In genomic region chr4:145097821-145098674, GRCh38 we compare ENCODE assay signal across 1 cellular context.
A peak's percentile ranks its signal among the peaks of the same experiment; 100 is the strongest.
TF ChIP-seq lines count a peak whose summit lies in the region.

Gene ABCE1, plus strand, starts transcription at chr4:145098311. Its CDS starts 6,102 bp downstream, at chr4:145104413.
Gene ANAPC10, minus strand, starts transcription at chr4:145098196. Its CDS starts 2,097 bp downstream, at chr4:145096099.

TF ChIP-seq in HEK293, 187 proteins besides CTCF, POLR2A, EP300 and RAD21 (continued from another document and continues in another):
- TF ChIP-seq PATZ1 (tag by site-specific recombination; IDR thresholded peaks at IDR 0.05): no peak
- TF ChIP-seq ZFP37 (tag by site-specific recombination; IDR thresholded peaks at IDR 0.05): 0 out of 2 replicates have a peak, but pooled peaks have one; percentile 71
- TF ChIP-seq IKZF3 (tag by site-specific recombination; IDR thresholded peaks at IDR 0.05): no peak
- no peak for TF ChIP-seq ZBTB44 (tag by site-specific recombination; IDR thresholded peaks at IDR 0.05)
- TF ChIP-seq ZNF544 (tag by site-specific recombination; IDR thresholded peaks at IDR 0.05): no peak
- TF ChIP-seq ZNF362 (tag by site-specific recombination; IDR thresholded peaks at IDR 0.05): no peak
- TF ChIP-seq ZNF2 (tag by site-specific recombination; IDR thresholded peaks at IDR 0.05): peak; percentile 38
- 0 out of 2 replicates have a peak, but pooled peaks have one; percentile 21 for TF ChIP-seq ZNF394 (tag by site-specific recombination; IDR thresholded peaks at IDR 0.05; ENCODE audit: borderline replicate concordance)
- no peak for TF ChIP-seq ZNF280D (tag by site-specific recombination; IDR thresholded peaks at IDR 0.05)
- no peak for TF ChIP-seq ZNF660 (tag by site-specific recombination; IDR thresholded peaks at IDR 0.05)
- TF ChIP-seq ZNF518A (tag by site-specific recombination; conservative IDR thresholded peaks at IDR 0.05; ENCODE audit: low read depth): 0 out of 2 replicates have a peak, but pooled peaks have one; percentile 20
- TF ChIP-seq ZNF223 (tag by site-specific recombination; IDR thresholded peaks at IDR 0.05): no peak
- TF ChIP-seq SETDB1 (IDR thresholded peaks at IDR 0.05; ENCODE audit: insufficient read length, low read length): no peak
- 0 out of 2 replicates have a peak, but pooled peaks have one; percentile 30 for TF ChIP-seq ZNF843 (tag by site-specific recombination; IDR thresholded peaks at IDR 0.05)
- no peak for TF ChIP-seq OVOL3 (tag by site-specific recombination; IDR thresholded peaks at IDR 0.05)
- peak; percentile 45; the same call in 1 of the 2 replicates for TF ChIP-seq ZNF324 (tag by site-specific recombination; IDR thresholded peaks at IDR 0.05)
- no peak for TF ChIP-seq ZNF354C (tag by site-specific recombination; IDR thresholded peaks at IDR 0.05; ENCODE audit: borderline replicate concordance, low read depth)
- no peak for TF ChIP-seq ZNF777 (tag by site-specific recombination; IDR thresholded peaks at IDR 0.05; ENCODE audit: borderline replicate concordance)
- no peak for TF ChIP-seq AEBP2 (tag by site-specific recombination; IDR thresholded peaks at IDR 0.05; ENCODE audit: borderline replicate concordance)
- no peak for TF ChIP-seq ZNF768 (tag by site-specific recombination; IDR thresholded peaks at IDR 0.05)
- no peak for TF ChIP-seq ZNF664 (tag by site-specific recombination; IDR thresholded peaks at IDR 0.05)
- no peak for TF ChIP-seq ZNF121 (tag by site-specific recombination; IDR thresholded peaks at IDR 0.05)
- TF ChIP-seq ZNF148 (tag by site-specific recombination; IDR thresholded peaks at IDR 0.05; ENCODE audit: borderline replicate concordance): no peak
- no peak for TF ChIP-seq ZNF23 (tag by site-specific recombination; IDR thresholded peaks at IDR 0.05; ENCODE audit: borderline replicate concordance)
- TF ChIP-seq EGR2 (tag by site-specific recombination; IDR thresholded peaks at IDR 0.05; ENCODE audit: low read depth): peak; percentile 20; the same call in 1 of the 2 replicates
- peak; percentile 25; the same call in 1 of the 2 replicates for TF ChIP-seq ZIC2 (tag by site-specific recombination; IDR thresholded peaks at IDR 0.05)
- no peak for TF ChIP-seq BCL11A (tag by site-specific recombination; IDR thresholded peaks at IDR 0.05; ENCODE audit: low read depth)
- peak; percentile 92 for TF ChIP-seq ZBTB21 (tag by site-specific recombination; IDR thresholded peaks at IDR 0.05)
- no peak for TF ChIP-seq SCRT1 (tag by site-specific recombination; IDR thresholded peaks at IDR 0.05; ENCODE audit: borderline replicate concordance)
- no peak for TF ChIP-seq ZNF521 (tag by site-specific recombination; IDR thresholded peaks at IDR 0.05)
- TF ChIP-seq MZF1 (tag by site-specific recombination; IDR thresholded peaks at IDR 0.05; ENCODE audit: borderline replicate concordance): no peak
- TF ChIP-seq ZEB2 (tag by site-specific recombination; IDR thresholded peaks at IDR 0.05): peak; percentile 64; the same call in 1 of the 2 replicates
- TF ChIP-seq PRDM4 (tag by site-specific recombination; IDR thresholded peaks at IDR 0.05): no peak
- no peak for TF ChIP-seq ZNF561 (tag by site-specific recombination; IDR thresholded peaks at IDR 0.05; ENCODE audit: borderline replicate concordance)
- no peak for TF ChIP-seq ZNF16 (tag by site-specific recombination; IDR thresholded peaks at IDR 0.05; ENCODE audit: low read depth)
- no peak for TF ChIP-seq ZSCAN5A (tag by site-specific recombination; IDR thresholded peaks at IDR 0.05)
- TF ChIP-seq ZNF791 (tag by site-specific recombination; IDR thresholded peaks at IDR 0.05): no peak
- no peak for TF ChIP-seq ZNF837 (tag by site-specific recombination; IDR thresholded peaks at IDR 0.05)
